8 cellular contexts compared by ENCODE assay signal in genomic region chr14:100076133-100076532, GRCh38. TPM values are rescaled to one million over a fixed set of nuclear protein-coding genes. Genes with fewer than 3 reads are reported as not detected.
DNase-seq lines count a peak whose midpoint lies in the region; ATAC-seq and TF ChIP-seq lines count a peak whose summit lies in the region.

No MANE protein-coding gene starts in this region.

- no peak overlapping the region for H3K9ac ChIP-seq in smooth muscle cell (ENCODE audit: low read depth)

- peaks cover 19% of the 10 kb centered on the region for H3K36me3 Mint-ChIP-seq in activated CD4-positive, alpha-beta memory T cell treated with anti-CD3 and anti-CD28 coated beads for 36 hours
- no peaks in the 10 kb centered on the region for H3K36me3 Mint-ChIP-seq in glutamatergic neuron (ENCODE audit: unreplicated experiment)

- DNase-seq in GM12864 (ENCODE audit: low read depth), result no peak
- peak; percentile 17 for DNase-seq in HuH-7 (ENCODE audit: low spot score)
- peak; percentile 73 for DNase-seq in activated CD4-positive, alpha-beta memory T cell treated with anti-CD3 and anti-CD28 coated beads for 36 hours
- no peak for DNase-seq in glutamatergic neuron
- DNase-seq in smooth muscle cell (lab: John Stamatoyannopoulos, UW; ENCODE audit: unreplicated experiment), result no peak
- DNase-seq in NCI-H187 treated with DMSO at 0.1 percent for 48 hours (lab: John Stamatoyannopoulos, UW), result no peak
- no peak for DNase-seq in KG1 (lab: John Stamatoyannopoulos, UW)

- no peaks in the 10 kb centered on the region for H3K27me3 ChIP-seq in smooth muscle cell (ENCODE audit: low read depth)

- H3F3A ChIP-seq in smooth muscle cell (ENCODE audit: low read depth), result peaks cover 13% of the 10 kb centered on the region

- H3K4me3 ChIP-seq in GM12864 (ENCODE audit: low read depth, low read length), result no peak overlapping the region
- H3K4me3 ChIP-seq in smooth muscle cell, result no peak overlapping the region

- H3K9me3 Mint-ChIP-seq in activated CD4-positive, alpha-beta memory T cell treated with anti-CD3 and anti-CD28 coated beads for 36 hours, result no peaks in the 10 kb centered on the region
- peaks cover 6% of the 10 kb centered on the region for H3K9me3 Mint-ChIP-seq in glutamatergic neuron (ENCODE audit: unreplicated experiment)

- TF ChIP-seq CTCF in GM12864 (IDR thresholded peaks at IDR 0.05; ENCODE audit: low read depth, low read length, missing control alignments) (peak; percentile 59), glutamatergic neuron (IDR thresholded peaks at IDR 0.05; ENCODE audit: partially characterized antibody, unreplicated experiment) (peak; percentile 48), smooth muscle cell (IDR thresholded peaks at IDR 0.05; ENCODE audit: borderline replicate concordance, insufficient read depth, poor library complexity, severe bottlenecking) (peak; percentile 11)

- no peaks in the 10 kb centered on the region for H3K36me3 ChIP-seq in smooth muscle cell (ENCODE audit: low read depth)

- no peak overlapping the region for H2AFZ ChIP-seq in smooth muscle cell (ENCODE audit: low read depth)

- intact Hi-C loops in activated CD4-positive, alpha-beta memory T cell treated with anti-CD3 and anti-CD28 coated beads for 36 hours (cut with micrococcal nuclease), result loop anchor here (1.0 to 5.0 kb wide), 2 partner anchors 32 to 594 kb away; partner anchors contain the start of genes CCNK and SETD3

- peak overlapping the region; percentile 90 for H3K27ac Mint-ChIP-seq in activated CD4-positive, alpha-beta memory T cell treated with anti-CD3 and anti-CD28 coated beads for 36 hours
- no peak overlapping the region for H3K27ac Mint-ChIP-seq in glutamatergic neuron (ENCODE audit: unreplicated experiment)

- H3K4me2 ChIP-seq in smooth muscle cell, result no peak overlapping the region

- CTCF ChIA-PET in activated CD4-positive, alpha-beta memory T cell treated with anti-CD3 and anti-CD28 coated beads for 36 hours (lab: Charles Lee), result interaction anchor here (1.2 to 16.8 kb wide), 9 partner anchors 6 to 117 kb away, joined by 4 to 573 read pairs (median 10); partner anchors contain the start of gene EVL

- H3K4me3 Mint-ChIP-seq in activated CD4-positive, alpha-beta memory T cell treated with anti-CD3 and anti-CD28 coated beads for 36 hours, result peak overlapping the region; percentile 40
- no peak overlapping the region for H3K4me3 Mint-ChIP-seq in glutamatergic neuron (ENCODE audit: unreplicated experiment)

- H3K9me3 ChIP-seq in smooth muscle cell (replicated peaks; ENCODE audit: low read depth), result no peaks in the 10 kb centered on the region

- POLR2A ChIA-PET in activated CD4-positive, alpha-beta memory T cell treated with anti-CD3 and anti-CD28 coated beads for 36 hours (lab: Charles Lee), result interaction anchor here (12.3 to 16.6 kb wide), 3 partner anchors 4 to 29 kb away, joined by 200 to 302 read pairs (median 302); partner anchors contain the start of gene EVL

- H4K20me1 ChIP-seq in smooth muscle cell (ENCODE audit: low read depth), result peaks cover 92% of the 10 kb centered on the region

- peaks cover 8% of the 10 kb centered on the region for H3K4me1 ChIP-seq in smooth muscle cell (ENCODE audit: low read depth)

- no peaks in the 10 kb centered on the region for H3K27me3 Mint-ChIP-seq in activated CD4-positive, alpha-beta memory T cell treated with anti-CD3 and anti-CD28 coated beads for 36 hours
- H3K27me3 Mint-ChIP-seq in glutamatergic neuron (ENCODE audit: unreplicated experiment), result peaks cover 5% of the 10 kb centered on the region

- H3K79me2 ChIP-seq in smooth muscle cell (ENCODE audit: low read depth), result peaks cover 26% of the 10 kb centered on the region

- no peak overlapping the region for H3K27ac ChIP-seq in smooth muscle cell (ENCODE audit: low read depth)

- 80% methylated on average over 5 of the region's 5 CpGs for WGBS in smooth muscle cell (ENCODE audit: low lambda C conversion rate)

- peaks cover 92% of the 10 kb centered on the region for H3K4me1 Mint-ChIP-seq in activated CD4-positive, alpha-beta memory T cell treated with anti-CD3 and anti-CD28 coated beads for 36 hours (ENCODE audit: low read depth)
- peaks cover 48% of the 10 kb centered on the region for H3K4me1 Mint-ChIP-seq in glutamatergic neuron (ENCODE audit: low read depth, unreplicated experiment)

- no peak for ATAC-seq in HG03139 (IDR thresholded peaks at IDR 0.05; ENCODE audit: unreplicated experiment)

RNA-seq across cellular contexts. Expression of gene EVL, which starts 10.9 kb away (rescaled TPM):
- total RNA-seq in activated CD4-positive, alpha-beta memory T cell treated with anti-CD3 and anti-CD28 coated beads for 36 hours, result 100 to 1,000 TPM; 174 to 180 TPM
- total RNA-seq in glutamatergic neuron (ENCODE audit: unreplicated experiment) (381 TPM), smooth muscle cell (19.5 and 22.0 TPM in 2 replicates)
- polyA plus RNA-seq in smooth muscle cell, result 26.3 and 31.3 TPM in 2 replicates

Comparison
In these comparisons a context has a peak if more than half of its experiments do, and no peak if none do; other contexts are left out.
1. DNase-seq: peak in HuH-7 (single experiment) and activated CD4-positive, alpha-beta memory T cell treated with anti-CD3 and anti-CD28 coated beads for 36 hours (single experiment); none in GM12864 (single experiment), glutamatergic neuron (single experiment), smooth muscle cell (single experiment), NCI-H187 treated with DMSO at 0.1 percent for 48 hours (single experiment) and KG1 (single experiment).
2. Peak in every context shown above with its lines, with median percentiles within 50 percentile points of each other: CTCF ChIP-seq.